In genomic region chr3:6249679-6250078, GRCh38 we compare ENCODE assay signal across 15 cellular contexts.
A peak's percentile ranks its signal among the peaks of the same experiment; 100 is the strongest.
DNase-seq lines count a peak whose midpoint lies in the region; ATAC-seq and TF ChIP-seq lines count a peak whose summit lies in the region.
"Had no signal": no experiment of that assay in that cellular context is flagged by ENCODE, and none has a peak within 500 bp of the region (broad histone marks: within the 10 kb centered on the region; RNA-seq: fewer than 3 reads in every experiment).

No MANE protein-coding gene starts in this region.

- intact Hi-C loops in spleen (cut with DNase I; ENCODE audit: low total_unique reads): no loop called here
- intact Hi-C loops in activated T-helper 2 cell treated with anti-CD3 and anti-CD28 coated beads, Interferon-gamma antibody, Interleukin-2, Interleukin-4, amounts not matched to agents 10 μg/mL and 5 μg/mL and 100 μg/mL, durations not matched to agents 14 hours and 24 hours and 36 hours (cut with micrococcal nuclease): no loop called here
- intact Hi-C loops in MCF 10A (cut with micrococcal nuclease): no loop called here

- H3K9me3 ChIP-seq in spleen: peaks cover 0 to 5% (median 0%) of the 10 kb centered on the region in 8 donors
- H3K9me3 ChIP-seq: upper lobe of left lung had no signal

- no peak for DNase-seq in spleen
- DNase-seq in erythroblast (lab: John Stamatoyannopoulos, UW): no peak
- no peak for DNase-seq in activated T-helper 2 cell treated with anti-CD3 and anti-CD28 coated beads, Interferon-gamma antibody, Interleukin-2, Interleukin-4, amounts not matched to agents 10 μg/mL and 5 μg/mL and 100 μg/mL, durations not matched to agents 14 hours and 24 hours and 36 hours (ENCODE audit: low spot score)
- no peak for DNase-seq in MCF 10A (ENCODE audit: unreplicated experiment)
- DNase-seq: activated naive CD4-positive, alpha-beta T cell treated with anti-CD3 and anti-CD28 coated beads for 36 hours; DMS153; effector CD4-positive, alpha-beta T cell; MV-4-11; natural killer cell; stimulated activated CD8-positive, alpha-beta memory T cell treated with anti-CD3 and anti-CD28 coated beads, Interleukin-4, amount 100 ng/mL, for 48 hours; upper lobe of left lung had no signal

- ATAC-seq in GM18861 (IDR thresholded peaks at IDR 0.05; ENCODE audit: unreplicated experiment) (peak; percentile 58), GM21723 (IDR thresholded peaks at IDR 0.05; ENCODE audit: unreplicated experiment) (peak; percentile 59), HG03280 (IDR thresholded peaks at IDR 0.05; ENCODE audit: unreplicated experiment) (peak; percentile 37)
- ATAC-seq: natural killer cell had no signal

- H3K36me3 ChIP-seq in spleen: no peaks in the 10 kb centered on the region
- H3K36me3 ChIP-seq: upper lobe of left lung had no signal

- TF ChIP-seq POLR2A in spleen (IDR thresholded peaks at IDR 0.05) (no peak), erythroblast (IDR thresholded peaks at IDR 0.05; ENCODE audit: low read length) (no peak)

- 28 to 50% (median 41%) methylated on average over 3 of the region's 3 CpGs for WGBS in spleen, 5 donors

- H3K36me3 Mint-ChIP-seq in activated T-helper 2 cell treated with anti-CD3 and anti-CD28 coated beads, Interferon-gamma antibody, Interleukin-2, Interleukin-4, amounts not matched to agents 10 μg/mL and 5 μg/mL and 100 μg/mL, durations not matched to agents 14 hours and 24 hours and 36 hours (ENCODE audit: low read depth): no peaks in the 10 kb centered on the region
- H3K36me3 Mint-ChIP-seq in MCF 10A (ENCODE audit: insufficient read depth, unreplicated experiment): no peaks in the 10 kb centered on the region
- H3K36me3 Mint-ChIP-seq: natural killer cell had no signal

- peak overlapping the region in 1 of 8 donors; percentile 16 for H3K4me3 ChIP-seq in spleen
- H3K4me3 ChIP-seq: upper lobe of left lung had no signal

- H3K27ac Mint-ChIP-seq in activated T-helper 2 cell treated with anti-CD3 and anti-CD28 coated beads, Interferon-gamma antibody, Interleukin-2, Interleukin-4, amounts not matched to agents 10 μg/mL and 5 μg/mL and 100 μg/mL, durations not matched to agents 14 hours and 24 hours and 36 hours: no peak overlapping the region
- no peak overlapping the region for H3K27ac Mint-ChIP-seq in MCF 10A (ENCODE audit: low read depth, unreplicated experiment)
- H3K27ac Mint-ChIP-seq: activated naive CD4-positive, alpha-beta T cell treated with anti-CD3 and anti-CD28 coated beads for 36 hours; natural killer cell had no signal

- TF ChIP-seq CTCF in spleen (IDR thresholded peaks at IDR 0.05 in 8 of 11, conservative IDR thresholded peaks at IDR 0.05 in 3 of 11): no peak
- TF ChIP-seq CTCF in MCF 10A (IDR thresholded peaks at IDR 0.05; ENCODE audit: unreplicated experiment): no peak

- peaks cover 24% of the 10 kb centered on the region for H3K9me3 Mint-ChIP-seq in activated T-helper 2 cell treated with anti-CD3 and anti-CD28 coated beads, Interferon-gamma antibody, Interleukin-2, Interleukin-4, amounts not matched to agents 10 μg/mL and 5 μg/mL and 100 μg/mL, durations not matched to agents 14 hours and 24 hours and 36 hours
- no peaks in the 10 kb centered on the region for H3K9me3 Mint-ChIP-seq in MCF 10A (ENCODE audit: unreplicated experiment)

- no peaks in the 10 kb centered on the region for H3K4me1 Mint-ChIP-seq in activated T-helper 2 cell treated with anti-CD3 and anti-CD28 coated beads, Interferon-gamma antibody, Interleukin-2, Interleukin-4, amounts not matched to agents 10 μg/mL and 5 μg/mL and 100 μg/mL, durations not matched to agents 14 hours and 24 hours and 36 hours (ENCODE audit: low read depth)
- H3K4me1 Mint-ChIP-seq in MCF 10A (ENCODE audit: insufficient read depth, unreplicated experiment): no peaks in the 10 kb centered on the region
- H3K4me1 Mint-ChIP-seq: natural killer cell had no signal

- no peaks in the 10 kb centered on the region for H3K27me3 ChIP-seq in spleen (replicated peaks in 1 of 7)
- H3K27me3 ChIP-seq: upper lobe of left lung had no signal

- H3K27ac ChIP-seq in spleen: peak overlapping the region in 5 of 8 donors; percentile 5 to 54 (median 45)
- H3K27ac ChIP-seq: upper lobe of left lung, VCaP had no signal

- peaks cover 0 to 25% (median 2%) of the 10 kb centered on the region in 6 donors for H3K4me1 ChIP-seq in spleen
- H3K4me1 ChIP-seq: upper lobe of left lung had no signal

- no TSS peak for BruUV-seq in MCF 10A (replicated peaks; lab: Mats Ljungman, UMichigan)

- POLR2A ChIA-PET in MCF 10A (lab: Yijun Ruan, JAX): no interaction called here

- H3K27me3 Mint-ChIP-seq in activated T-helper 2 cell treated with anti-CD3 and anti-CD28 coated beads, Interferon-gamma antibody, Interleukin-2, Interleukin-4, amounts not matched to agents 10 μg/mL and 5 μg/mL and 100 μg/mL, durations not matched to agents 14 hours and 24 hours and 36 hours (ENCODE audit: low read depth): no peaks in the 10 kb centered on the region
- H3K27me3 Mint-ChIP-seq in MCF 10A (ENCODE audit: insufficient read depth, unreplicated experiment): peaks cover 35% of the 10 kb centered on the region

- CTCF ChIA-PET in MCF 10A (lab: Yijun Ruan, JAX): interaction anchor here (0.7 kb wide), 1 partner anchor 456 kb away, joined by 3 read pairs; no protein-coding TSS in a partner anchor

- H3K4me3 Mint-ChIP-seq in activated T-helper 2 cell treated with anti-CD3 and anti-CD28 coated beads, Interferon-gamma antibody, Interleukin-2, Interleukin-4, amounts not matched to agents 10 μg/mL and 5 μg/mL and 100 μg/mL, durations not matched to agents 14 hours and 24 hours and 36 hours (ENCODE audit: low read depth): no peak overlapping the region
- H3K4me3 Mint-ChIP-seq in MCF 10A (ENCODE audit: unreplicated experiment): no peak overlapping the region
- H3K4me3 Mint-ChIP-seq: activated naive CD4-positive, alpha-beta T cell treated with anti-CD3 and anti-CD28 coated beads for 36 hours; natural killer cell had no signal
